In the genomic region with DNA sequence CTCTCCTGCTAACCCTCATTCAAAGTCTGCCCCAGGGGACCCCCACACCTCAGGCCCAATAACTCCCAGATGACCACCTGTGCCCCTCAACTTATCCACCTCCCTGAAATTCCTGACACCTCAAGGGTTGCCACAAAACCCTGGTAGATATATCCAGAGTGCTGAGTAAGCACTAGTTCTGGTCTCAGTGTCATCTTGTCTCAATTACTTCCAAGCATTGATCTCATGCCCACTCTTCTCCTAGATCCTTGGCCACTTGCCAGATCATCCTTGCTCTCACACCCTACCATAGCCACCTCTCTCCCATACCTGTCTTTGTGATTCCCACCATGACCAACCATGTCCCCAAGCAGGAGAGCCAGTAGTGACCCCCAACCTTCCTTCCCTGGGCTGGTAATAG, we compare ENCODE assay signal across 19 cellular contexts. TPM values are rescaled to one million over a fixed set of nuclear protein-coding genes. Genes with fewer than 3 reads are reported as not detected.
A peak's percentile ranks its signal among the peaks of the same experiment; 100 is the strongest.
DNase-seq lines count a peak whose midpoint lies in the region; ATAC-seq, FAIRE-seq and TF ChIP-seq lines count a peak whose summit lies in the region.
"Had no signal": no experiment of that assay in that cellular context is flagged by ENCODE, and none has a peak within 500 bp of the region (broad histone marks: within the 10 kb centered on the region; RNA-seq: fewer than 3 reads in every experiment).

No MANE protein-coding gene starts in this region.

- CTCF ChIA-PET in K562 (lab: Yijun Ruan, JAX; ENCODE audit: low intra/inter-chr PET ratio), result no interaction called here

- ATAC-seq in CD4-positive, CD25-positive, alpha-beta regulatory T cell (ENCODE audit: low read depth in 2 of 2), result no peak
- ATAC-seq in GM23338, result no peak
- no peak for ATAC-seq in K562
- ATAC-seq in naive thymus-derived CD8-positive, alpha-beta T cell, result no peak
- ATAC-seq: stimulated activated memory B cell treated with anti-CD40 and anti-IgM and Interleukin-4, amounts not matched to agents 10 μg/mL and 1 μg/mL and 100 μg/mL, for 72 hours had no signal

- H3K27me3 ChIP-seq in CD4-positive, CD25-positive, alpha-beta regulatory T cell (ENCODE audit: control insufficient read depth, insufficient read depth, low read length), result no peaks in the 10 kb centered on the region
- no peaks in the 10 kb centered on the region for H3K27me3 ChIP-seq in GM23338 (ENCODE audit: insufficient read depth)
- H3K27me3 ChIP-seq in K562 (ENCODE audit: control insufficient read depth in 2 of 2, insufficient read depth in 2 of 2, low read length in 2 of 2), result no peaks in the 10 kb centered on the region
- H3K27me3 ChIP-seq: esophagus squamous epithelium, right atrium auricular region, tibial artery had no signal

- no peak for TF ChIP-seq CTCF in GM23338 (conservative IDR thresholded peaks at IDR 0.05; ENCODE audit: low read depth in 2 of 2)
- no peak for TF ChIP-seq CTCF in K562 (IDR thresholded peaks at IDR 0.05 in 2 of 3, conservative IDR thresholded peaks at IDR 0.05 in 1 of 3; ENCODE audit: insufficient read depth in 2 of 3, low read depth in 1 of 3, low read length in 3 of 3)
- TF ChIP-seq CTCF in GM13976 (IDR thresholded peaks at IDR 0.05; ENCODE audit: borderline replicate concordance, control extremely low read depth, extremely low read depth, insufficient read depth, missing control alignments), result no peak

- peaks cover 17% of the 10 kb centered on the region for H3K79me2 ChIP-seq in GM23338 (replicated peaks; ENCODE audit: insufficient read depth)
- H3K79me2 ChIP-seq in K562 (ENCODE audit: control insufficient read depth, insufficient read depth, low read length), result no peaks in the 10 kb centered on the region

- peaks cover 57 to 72% of the 10 kb centered on the region in 2 experiments for H3K9me3 ChIP-seq in CD4-positive, CD25-positive, alpha-beta regulatory T cell (ENCODE audit: control insufficient read depth in 2 of 2, low read length in 2 of 2)
- H3K9me3 ChIP-seq in K562 (replicated peaks; ENCODE audit: control insufficient read depth, insufficient read depth, low read depth, low read length), result peaks cover 12% of the 10 kb centered on the region

- H2AFZ ChIP-seq in GM23338 (no peak overlapping the region), K562 (ENCODE audit: low read depth, low read length) (no peak overlapping the region)

- H3K36me3 ChIP-seq in CD4-positive, CD25-positive, alpha-beta regulatory T cell (ENCODE audit: control insufficient read depth, insufficient read depth, low read length), result peaks cover 51% of the 10 kb centered on the region
- H3K36me3 ChIP-seq in GM23338 (ENCODE audit: insufficient read depth) (peaks cover 50% of the 10 kb centered on the region), K562 (ENCODE audit: control insufficient read depth, insufficient read depth, low read length) (0 out of 3 replicates have a peak, but pooled peaks cover 3% of the 10 kb centered on the region)

- H3K27me3 Mint-ChIP-seq in CD4-positive, CD25-positive, alpha-beta regulatory T cell, result no peaks in the 10 kb centered on the region
- H3K27me3 Mint-ChIP-seq in GM23338 (ENCODE audit: insufficient read depth, low read depth, poor library complexity), result peaks cover 6% of the 10 kb centered on the region
- no peaks in the 10 kb centered on the region for H3K27me3 Mint-ChIP-seq in naive thymus-derived CD8-positive, alpha-beta T cell
- H3K27me3 Mint-ChIP-seq: stimulated activated memory B cell treated with anti-CD40 and anti-IgM and Interleukin-4, amounts not matched to agents 10 μg/mL and 1 μg/mL and 100 μg/mL, for 72 hours had no signal

- H4K20me1 ChIP-seq in GM23338 (replicated peaks; ENCODE audit: insufficient read depth) (no peaks in the 10 kb centered on the region), K562 (replicated peaks; ENCODE audit: control insufficient read depth, insufficient read depth, low read length) (no peaks in the 10 kb centered on the region)

- H3K9ac ChIP-seq in K562 (ENCODE audit: insufficient read depth in 1 of 2, low read depth in 2 of 2, low read length in 2 of 2), result no peak overlapping the region

- H3K4me1 ChIP-seq in CD4-positive, CD25-positive, alpha-beta regulatory T cell (ENCODE audit: control insufficient read depth, insufficient read depth, low read length, poor library complexity, severe bottlenecking), result peaks cover 14% of the 10 kb centered on the region
- H3K4me1 ChIP-seq in GM23338 (ENCODE audit: insufficient read depth) (peaks cover 6% of the 10 kb centered on the region; the same call in 1 of the 2 replicates), K562 (replicated peaks in 1 of 2; ENCODE audit: control insufficient read depth in 2 of 2, insufficient read depth in 2 of 2, low read length in 2 of 2) (peaks cover 0 to 5% of the 10 kb centered on the region in 2 experiments; a peak in 1 of 5 replicates)
- H3K4me1 ChIP-seq: Caco-2 had no signal

- no peak for TF ChIP-seq POLR2A in K562 (conservative IDR thresholded peaks at IDR 0.05)

- H3K9me1 ChIP-seq in K562 (ENCODE audit: control insufficient read depth, insufficient read depth, low read length), result no peaks in the 10 kb centered on the region

- FAIRE-seq in K562 (lab: Jason Lieb, UNC), result no peak

- TF ChIP-seq EP300 in K562 (IDR thresholded peaks at IDR 0.05; ENCODE audit: low read length), result no peak

- H3K4me2 ChIP-seq in GM23338, result no peak overlapping the region
- no peak overlapping the region for H3K4me2 ChIP-seq in K562 (ENCODE audit: insufficient read depth, low read length)

- POLR2A ChIA-PET in K562 (lab: Yijun Ruan, JAX), result no interaction called here
- POLR2A ChIA-PET in naive thymus-derived CD8-positive, alpha-beta T cell (lab: Charles Lee), result no interaction called here

- DNase-seq in CD4-positive, CD25-positive, alpha-beta regulatory T cell, result no peak
- no peak for DNase-seq in GM23338 (ENCODE audit: low spot score)
- no peak for DNase-seq in K562 (ENCODE audit: extremely low read depth in 1 of 4, low spot score in 3 of 4)
- DNase-seq in naive thymus-derived CD8-positive, alpha-beta T cell, result no peak
- no peak for DNase-seq in NCI-H1092 treated with DMSO at 0.1 percent for 48 hours (lab: John Stamatoyannopoulos, UW)
- DNase-seq in NCI-H510A (lab: John Stamatoyannopoulos, UW), result no peak
- no peak for DNase-seq in GM13976 (ENCODE audit: low spot score)
- DNase-seq: amniotic stem cell; Caco-2; central memory CD4-positive, alpha-beta T cell; effector CD4-positive, alpha-beta T cell; esophagus squamous epithelium; KG1; NCI-H524 treated with DMSO at 0.1 percent for 48 hours; occipital lobe; tibial artery had no signal

- intact Hi-C loops in K562 (cut with micrococcal nuclease), result no loop called here

- H3K9me2 ChIP-seq in GM23338 (ENCODE audit: insufficient read depth), result peaks cover 18% of the 10 kb centered on the region

- no peak for TF ChIP-seq RAD21 in K562 (CRISPR knock-in tag; conservative IDR thresholded peaks at IDR 0.05 in 1 of 2, IDR thresholded peaks at IDR 0.05 in 1 of 2)

- peak overlapping the region in 3 of 4 donors; percentile 12 to 54 (median 46) for H3K4me3 Mint-ChIP-seq in CD4-positive, CD25-positive, alpha-beta regulatory T cell
- H3K4me3 Mint-ChIP-seq in GM23338, result peak overlapping the region; percentile 25; the same call in 2 of the 3 replicates
- H3K4me3 Mint-ChIP-seq in naive thymus-derived CD8-positive, alpha-beta T cell, result peak overlapping the region in 8 of 10 donors; percentile 27 to 83 (median 53)

- in situ Hi-C loops in K562 (cut with MboI) (no loop called here), GM13976 (cut with MboI; ENCODE audit: low sequenced_read_pairs, unreplicated experiment) (no loop called here)

- BruUV-seq in K562 (replicated peaks; lab: Mats Ljungman, UMichigan), result no TSS peak

- no peak overlapping the region for H3K27ac Mint-ChIP-seq in CD4-positive, CD25-positive, alpha-beta regulatory T cell
- no peak overlapping the region for H3K27ac Mint-ChIP-seq in GM23338
- H3K27ac Mint-ChIP-seq in naive thymus-derived CD8-positive, alpha-beta T cell, result peak overlapping the region in 2 of 10 donors; percentile 9 to 28
- H3K27ac Mint-ChIP-seq: stimulated activated memory B cell treated with anti-CD40 and anti-IgM and Interleukin-4, amounts not matched to agents 10 μg/mL and 1 μg/mL and 100 μg/mL, for 72 hours had no signal

- no peak overlapping the region for H3K27ac ChIP-seq in CD4-positive, CD25-positive, alpha-beta regulatory T cell (ENCODE audit: insufficient read depth, low read length, poor library complexity, severe bottlenecking)
- no peak overlapping the region for H3K27ac ChIP-seq in GM23338 (ENCODE audit: low read depth)
- H3K27ac ChIP-seq in K562 (ENCODE audit: extremely low read depth, low read depth, low read length), result no peak overlapping the region
- H3K27ac ChIP-seq: esophagus squamous epithelium, right atrium auricular region, tibial artery, VCaP had no signal

- H3F3A ChIP-seq in GM23338 (replicated peaks; ENCODE audit: low read depth), result no peaks in the 10 kb centered on the region

- peaks cover 5 to 29% (median 13%) of the 10 kb centered on the region in 4 donors for H3K4me1 Mint-ChIP-seq in CD4-positive, CD25-positive, alpha-beta regulatory T cell
- peaks cover 12% of the 10 kb centered on the region; the same call in 2 of the 3 replicates for H3K4me1 Mint-ChIP-seq in GM23338
- peaks cover 13 to 29% (median 25%) of the 10 kb centered on the region in 4 donors for H3K4me1 Mint-ChIP-seq in naive thymus-derived CD8-positive, alpha-beta T cell

- peaks cover 0 to 69% (median 29%) of the 10 kb centered on the region in 7 donors for H3K9me3 Mint-ChIP-seq in CD4-positive, CD25-positive, alpha-beta regulatory T cell
- peaks cover 81% of the 10 kb centered on the region for H3K9me3 Mint-ChIP-seq in GM23338
- peaks cover 13 to 79% (median 44%) of the 10 kb centered on the region in 9 donors for H3K9me3 Mint-ChIP-seq in naive thymus-derived CD8-positive, alpha-beta T cell

- no peak overlapping the region for H3K4me3 ChIP-seq in CD4-positive, CD25-positive, alpha-beta regulatory T cell (ENCODE audit: low read depth, low read length)
- H3K4me3 ChIP-seq in GM23338 (no peak overlapping the region), K562 (no peak overlapping the region)
- H3K4me3 ChIP-seq: right atrium auricular region, tibial artery had no signal

- H3K36me3 Mint-ChIP-seq in CD4-positive, CD25-positive, alpha-beta regulatory T cell, result peaks cover 51% of the 10 kb centered on the region
- H3K36me3 Mint-ChIP-seq in GM23338 (ENCODE audit: low read depth), result peaks cover 67% of the 10 kb centered on the region
- peaks cover 58 to 61% (median 60%) of the 10 kb centered on the region in 3 donors for H3K36me3 Mint-ChIP-seq in naive thymus-derived CD8-positive, alpha-beta T cell

RNA-seq across cellular contexts. Expression of a gene that starts 2.0 kb away (rescaled TPM):
- total RNA-seq in CD4-positive, CD25-positive, alpha-beta regulatory T cell, result 4.4 TPM
- 1 to 10 TPM; 4.1 to 9.5 (median 6.1) TPM for polyA plus RNA-seq in CD4-positive, CD25-positive, alpha-beta regulatory T cell
- total RNA-seq in GM23338 (2014; rRNA removed; shearing (Covaris generic)), result 8.6 and 11.9 TPM in 2 replicates
- polyA plus RNA-seq in GM23338 (2016; fragmentation: Nextera tagmentation; extraction: Ambion mirVana) (3.3 and 4.3 TPM in 2 replicates), K562 (2011; rRNA removed) (1.3 and 2.0 TPM in 2 replicates), K562 (2014; fragmentation: Illumina TruSeq; extraction: Trizol) (1.3 and 1.5 TPM in 2 replicates), K562 (2014; fragmentation: Nextera tagmentation; extraction: Ambion mirVana) (under 1 TPM; 0.20 to 0.27 TPM), K562 (2014; rRNA removed) (0.61 and 1.1 TPM in 2 replicates)
- total RNA-seq in K562 (2011; cell fraction: chromatin; rRNA removed; ENCODE audit: low replicate concordance), result 4.9 and 8.5 TPM in 2 replicates
- 5.0 and 7.2 TPM in 2 replicates for total RNA-seq in K562 (2011; cell fraction: nucleolus; rRNA removed)
- total RNA-seq in K562 (2011; cell fraction: nucleoplasm; rRNA removed), result 4.7 and 4.8 TPM in 2 replicates
- total RNA-seq in K562 (2014; rRNA removed) (0.78 and 1.1 TPM in 2 replicates), K562 (2014; rRNA removed; fragmentation: Illumina TruSeq; extraction: Trizol) (1.2 and 1.6 TPM in 2 replicates), K562 (2015; rRNA removed; fragmentation: Illumina TruSeq; extraction: Trizol) (1.1 and 1.2 TPM in 2 replicates), K562 (2021) (1.3 and 1.6 TPM in 2 replicates)
- 0.66 and 1.0 TPM in 2 replicates for polyA plus RNA-seq in K562 (2011; cell fraction: cytosol; rRNA removed)
- 1.6 and 1.8 TPM in 2 replicates for polyA plus RNA-seq in K562 (2011; cell fraction: nucleus; rRNA removed)
- 0.85 and 1.3 TPM in 2 replicates for polyA plus RNA-seq in K562 (2012)
- 3.9 and 4.7 TPM in 2 replicates for polyA minus RNA-seq in K562 (2011; rRNA and poly(A)+ RNA removed)
- 0.82 and 1.1 TPM in 2 replicates for polyA minus RNA-seq in K562 (2011; cell fraction: cytosol; rRNA and poly(A)+ RNA removed)
- 4.3 and 5.6 TPM in 2 replicates for polyA minus RNA-seq in K562 (2011; cell fraction: nucleus; rRNA and poly(A)+ RNA removed)
- 10 to 100 TPM; 14.4 to 16.0 TPM for total RNA-seq in naive thymus-derived CD8-positive, alpha-beta T cell
- 1 to 10 TPM; 4.1 to 7.6 (median 4.3) TPM for polyA plus RNA-seq in naive thymus-derived CD8-positive, alpha-beta T cell

RNA-seq across cellular contexts. Expression of a gene that starts 7.3 kb away (rescaled TPM):
- total RNA-seq in CD4-positive, CD25-positive, alpha-beta regulatory T cell, result 3.4 TPM
- 10 to 100 TPM in 1 of 4 donors, 1 to 10 TPM in 3; 5.6 to 10.2 (median 8.2) TPM for polyA plus RNA-seq in CD4-positive, CD25-positive, alpha-beta regulatory T cell
- total RNA-seq in GM23338 (2014; rRNA removed; shearing (Covaris generic)), result 33.9 and 40.5 TPM in 2 replicates
- 7.7 and 10.3 TPM in 2 replicates for polyA plus RNA-seq in GM23338 (2016; fragmentation: Nextera tagmentation; extraction: Ambion mirVana)
- total RNA-seq in K562 (2011; cell fraction: chromatin; rRNA removed; ENCODE audit: low replicate concordance), result 0.32 and 0.81 TPM in 2 replicates
- 0.50 and 1.7 TPM in 2 replicates for total RNA-seq in K562 (2011; cell fraction: nucleolus; rRNA removed)
- total RNA-seq in K562 (2011; cell fraction: nucleoplasm; rRNA removed), result 0.29 and 0.46 TPM in 2 replicates
- total RNA-seq in K562 (2014; rRNA removed), result 0.14 and 0.69 TPM in 2 replicates
- 0.18 and 0.32 TPM in 2 replicates for total RNA-seq in K562 (2014; rRNA removed; fragmentation: Illumina TruSeq; extraction: Trizol)
- total RNA-seq in K562 (2015; rRNA removed; fragmentation: Illumina TruSeq; extraction: Trizol), result 0.15 and 0.25 TPM in 2 replicates
- 0.16 and 0.27 TPM in 2 replicates for total RNA-seq in K562 (2021)
- polyA plus RNA-seq in K562 (2011; rRNA removed), result 0.20 and 0.42 TPM in 2 replicates
- 0.04 and 0.31 TPM in 2 replicates for polyA plus RNA-seq in K562 (2011; cell fraction: cytosol; rRNA removed)
- 0.11 and 0.21 TPM in 2 replicates for polyA plus RNA-seq in K562 (2011; cell fraction: nucleus; rRNA removed)
- polyA plus RNA-seq in K562 (2012), result 0.16 and 0.36 TPM in 2 replicates
- 0.12 and 0.19 TPM in 2 replicates for polyA plus RNA-seq in K562 (2014; fragmentation: Illumina TruSeq; extraction: Trizol)
- polyA plus RNA-seq in K562 (2014; fragmentation: Nextera tagmentation; extraction: Ambion mirVana), result under 1 TPM in 1 of 2 experiments, not detected in 1; 0.03 TPM
- polyA plus RNA-seq in K562 (2014; rRNA removed), result 0.12 and 0.31 TPM in 2 replicates
- 0.36 and 0.39 TPM in 2 replicates for polyA minus RNA-seq in K562 (2011; rRNA and poly(A)+ RNA removed)
- polyA minus RNA-seq in K562 (2011; cell fraction: cytosol; rRNA and poly(A)+ RNA removed), result not detected in 2 replicates
- 0.22 and 0.40 TPM in 2 replicates for polyA minus RNA-seq in K562 (2011; cell fraction: nucleus; rRNA and poly(A)+ RNA removed)
- 10 to 100 TPM; 23.9 to 24.9 TPM for total RNA-seq in naive thymus-derived CD8-positive, alpha-beta T cell
- 10 to 100 TPM in 1 of 3 donors, 1 to 10 TPM in 2; 4.2 to 11.4 (median 7.9) TPM for polyA plus RNA-seq in naive thymus-derived CD8-positive, alpha-beta T cell
- total RNA-seq: Caco-2 had no signal

RNA-seq across cellular contexts. Expression of a gene that starts 17.0 kb away (rescaled TPM):
- total RNA-seq in CD4-positive, CD25-positive, alpha-beta regulatory T cell, result 10.2 TPM
- polyA plus RNA-seq in CD4-positive, CD25-positive, alpha-beta regulatory T cell, result 10 to 100 TPM in 2 of 4 donors, 1 to 10 TPM in 2; 5.8 to 18.7 (median 9.4) TPM
- total RNA-seq in GM23338 (2014; rRNA removed; shearing (Covaris generic)), result 13.1 and 14.7 TPM in 2 replicates
- 4.6 and 5.7 TPM in 2 replicates for polyA plus RNA-seq in GM23338 (2016; fragmentation: Nextera tagmentation; extraction: Ambion mirVana)
- 26.0 and 36.4 TPM in 2 replicates for total RNA-seq in K562 (2011; cell fraction: chromatin; rRNA removed; ENCODE audit: low replicate concordance)
- total RNA-seq in K562 (2011; cell fraction: nucleolus; rRNA removed), result 29.0 and 29.5 TPM in 2 replicates
- total RNA-seq in K562 (2011; cell fraction: nucleoplasm; rRNA removed), result 17.0 and 21.4 TPM in 2 replicates
- 3.9 and 5.0 TPM in 2 replicates for total RNA-seq in K562 (2014; rRNA removed)
- 5.1 and 6.4 TPM in 2 replicates for total RNA-seq in K562 (2014; rRNA removed; fragmentation: Illumina TruSeq; extraction: Trizol)
- 3.5 TPM in 2 replicates for total RNA-seq in K562 (2015; rRNA removed; fragmentation: Illumina TruSeq; extraction: Trizol)
- total RNA-seq in K562 (2021), result 4.8 and 5.2 TPM in 2 replicates
- polyA plus RNA-seq in K562 (2011; rRNA removed), result 11.8 and 12.8 TPM in 2 replicates
- polyA plus RNA-seq in K562 (2011; cell fraction: cytosol; rRNA removed), result 3.4 and 6.3 TPM in 2 replicates
- 12.8 and 16.3 TPM in 2 replicates for polyA plus RNA-seq in K562 (2011; cell fraction: nucleus; rRNA removed)
- 3.1 and 3.2 TPM in 2 replicates for polyA plus RNA-seq in K562 (2012)
- polyA plus RNA-seq in K562 (2014; fragmentation: Illumina TruSeq; extraction: Trizol), result 4.4 and 4.6 TPM in 2 replicates
- polyA plus RNA-seq in K562 (2014; fragmentation: Nextera tagmentation; extraction: Ambion mirVana), result 1 to 10 TPM; 1.6 to 1.7 TPM
- 4.3 and 5.0 TPM in 2 replicates for polyA plus RNA-seq in K562 (2014; rRNA removed)
- 15.3 and 17.1 TPM in 2 replicates for polyA minus RNA-seq in K562 (2011; rRNA and poly(A)+ RNA removed)
- 4.3 and 5.9 TPM in 2 replicates for polyA minus RNA-seq in K562 (2011; cell fraction: cytosol; rRNA and poly(A)+ RNA removed)
- 10.9 and 17.0 TPM in 2 replicates for polyA minus RNA-seq in K562 (2011; cell fraction: nucleus; rRNA and poly(A)+ RNA removed)
- 10 to 100 TPM; 49.5 to 51.1 TPM for total RNA-seq in naive thymus-derived CD8-positive, alpha-beta T cell
- 10 to 100 TPM in 1 of 3 donors, 1 to 10 TPM in 2; 4.1 to 17.8 (median 6.1) TPM for polyA plus RNA-seq in naive thymus-derived CD8-positive, alpha-beta T cell

RNA-seq across cellular contexts. Expression of a gene that starts 23.0 kb away (rescaled TPM):
- 1.5 TPM for total RNA-seq in CD4-positive, CD25-positive, alpha-beta regulatory T cell
- 1 to 10 TPM; 4.8 to 7.8 (median 7.4) TPM for polyA plus RNA-seq in CD4-positive, CD25-positive, alpha-beta regulatory T cell
- 8.4 and 11.2 TPM in 2 replicates for total RNA-seq in GM23338 (2014; rRNA removed; shearing (Covaris generic))
- polyA plus RNA-seq in GM23338 (2016; fragmentation: Nextera tagmentation; extraction: Ambion mirVana) (3.3 and 4.4 TPM in 2 replicates), K562 (2011; rRNA removed) (4.2 and 5.0 TPM in 2 replicates), K562 (2014; fragmentation: Illumina TruSeq; extraction: Trizol) (2.6 and 4.1 TPM in 2 replicates), K562 (2014; fragmentation: Nextera tagmentation; extraction: Ambion mirVana) (under 1 TPM; 0.28 to 0.78 TPM), K562 (2014; rRNA removed) (2.2 and 4.1 TPM in 2 replicates)
- 9.5 and 10.6 TPM in 2 replicates for total RNA-seq in K562 (2011; cell fraction: chromatin; rRNA removed; ENCODE audit: low replicate concordance)
- total RNA-seq in K562 (2011; cell fraction: nucleolus; rRNA removed), result 9.7 and 11.2 TPM in 2 replicates
- 10.9 and 12.1 TPM in 2 replicates for total RNA-seq in K562 (2011; cell fraction: nucleoplasm; rRNA removed)
- total RNA-seq in K562 (2014; rRNA removed) (3.2 and 5.9 TPM in 2 replicates), K562 (2014; rRNA removed; fragmentation: Illumina TruSeq; extraction: Trizol) (4.1 and 5.0 TPM in 2 replicates), K562 (2015; rRNA removed; fragmentation: Illumina TruSeq; extraction: Trizol) (3.0 and 3.1 TPM in 2 replicates), K562 (2021) (3.5 and 4.0 TPM in 2 replicates)
- polyA plus RNA-seq in K562 (2011; cell fraction: cytosol; rRNA removed), result 3.2 and 4.1 TPM in 2 replicates
- polyA plus RNA-seq in K562 (2011; cell fraction: nucleus; rRNA removed), result 3.9 and 7.4 TPM in 2 replicates
- 2.4 and 4.6 TPM in 2 replicates for polyA plus RNA-seq in K562 (2012)
- 4.7 and 4.8 TPM in 2 replicates for polyA minus RNA-seq in K562 (2011; rRNA and poly(A)+ RNA removed)
- polyA minus RNA-seq in K562 (2011; cell fraction: cytosol; rRNA and poly(A)+ RNA removed), result 1.0 and 1.4 TPM in 2 replicates
- polyA minus RNA-seq in K562 (2011; cell fraction: nucleus; rRNA and poly(A)+ RNA removed), result 7.1 and 7.9 TPM in 2 replicates
- 10 to 100 TPM; 11.6 to 14.2 TPM for total RNA-seq in naive thymus-derived CD8-positive, alpha-beta T cell
- 1 to 10 TPM in 2 of 3 donors, under 1 TPM in 1; 0.98 to 5.6 (median 5.4) TPM for polyA plus RNA-seq in naive thymus-derived CD8-positive, alpha-beta T cell

RNA-seq across cellular contexts. Expression of a gene that starts 37.4 kb away (rescaled TPM):
- total RNA-seq in CD4-positive, CD25-positive, alpha-beta regulatory T cell, result 17.4 TPM
- 10 to 100 TPM in 3 of 4 donors, 1 to 10 TPM in 1; 9.8 to 14.2 (median 11.8) TPM for polyA plus RNA-seq in CD4-positive, CD25-positive, alpha-beta regulatory T cell
- total RNA-seq in GM23338 (2014; rRNA removed; shearing (Covaris generic)), result 55.7 and 79.6 TPM in 2 replicates
- polyA plus RNA-seq in GM23338 (2016; fragmentation: Nextera tagmentation; extraction: Ambion mirVana), result 13.1 and 14.6 TPM in 2 replicates
- 6.6 and 10.5 TPM in 2 replicates for total RNA-seq in K562 (2011; cell fraction: chromatin; rRNA removed; ENCODE audit: low replicate concordance)
- total RNA-seq in K562 (2011; cell fraction: nucleolus; rRNA removed), result 6.3 and 8.8 TPM in 2 replicates
- total RNA-seq in K562 (2011; cell fraction: nucleoplasm; rRNA removed), result 7.3 and 9.7 TPM in 2 replicates
- total RNA-seq in K562 (2014; rRNA removed), result 10.0 and 13.4 TPM in 2 replicates
- total RNA-seq in K562 (2014; rRNA removed; fragmentation: Illumina TruSeq; extraction: Trizol), result 5.5 and 5.9 TPM in 2 replicates
- 4.6 and 5.7 TPM in 2 replicates for total RNA-seq in K562 (2015; rRNA removed; fragmentation: Illumina TruSeq; extraction: Trizol)
- 6.3 and 7.0 TPM in 2 replicates for total RNA-seq in K562 (2021)
- 3.1 and 6.6 TPM in 2 replicates for polyA plus RNA-seq in K562 (2011; rRNA removed)
- 3.1 and 3.6 TPM in 2 replicates for polyA plus RNA-seq in K562 (2011; cell fraction: cytosol; rRNA removed)
- 3.7 and 6.7 TPM in 2 replicates for polyA plus RNA-seq in K562 (2011; cell fraction: nucleus; rRNA removed)
- 5.0 and 5.2 TPM in 2 replicates for polyA plus RNA-seq in K562 (2012)
- polyA plus RNA-seq in K562 (2014; fragmentation: Illumina TruSeq; extraction: Trizol), result 4.8 and 5.2 TPM in 2 replicates
- polyA plus RNA-seq in K562 (2014; fragmentation: Nextera tagmentation; extraction: Ambion mirVana), result 1 to 10 TPM; 1.3 to 1.5 TPM
- polyA plus RNA-seq in K562 (2014; rRNA removed), result 6.5 and 7.0 TPM in 2 replicates
- 5.8 and 7.7 TPM in 2 replicates for polyA minus RNA-seq in K562 (2011; rRNA and poly(A)+ RNA removed)
- 2.8 and 3.4 TPM in 2 replicates for polyA minus RNA-seq in K562 (2011; cell fraction: cytosol; rRNA and poly(A)+ RNA removed)
- polyA minus RNA-seq in K562 (2011; cell fraction: nucleus; rRNA and poly(A)+ RNA removed), result 5.0 and 6.1 TPM in 2 replicates
- total RNA-seq in naive thymus-derived CD8-positive, alpha-beta T cell, result 10 to 100 TPM; 45.6 to 48.1 TPM
- polyA plus RNA-seq in naive thymus-derived CD8-positive, alpha-beta T cell, result 10 to 100 TPM in 2 of 3 donors, 1 to 10 TPM in 1; 9.6 to 15.1 (median 13.7) TPM
